In the genomic region with DNA sequence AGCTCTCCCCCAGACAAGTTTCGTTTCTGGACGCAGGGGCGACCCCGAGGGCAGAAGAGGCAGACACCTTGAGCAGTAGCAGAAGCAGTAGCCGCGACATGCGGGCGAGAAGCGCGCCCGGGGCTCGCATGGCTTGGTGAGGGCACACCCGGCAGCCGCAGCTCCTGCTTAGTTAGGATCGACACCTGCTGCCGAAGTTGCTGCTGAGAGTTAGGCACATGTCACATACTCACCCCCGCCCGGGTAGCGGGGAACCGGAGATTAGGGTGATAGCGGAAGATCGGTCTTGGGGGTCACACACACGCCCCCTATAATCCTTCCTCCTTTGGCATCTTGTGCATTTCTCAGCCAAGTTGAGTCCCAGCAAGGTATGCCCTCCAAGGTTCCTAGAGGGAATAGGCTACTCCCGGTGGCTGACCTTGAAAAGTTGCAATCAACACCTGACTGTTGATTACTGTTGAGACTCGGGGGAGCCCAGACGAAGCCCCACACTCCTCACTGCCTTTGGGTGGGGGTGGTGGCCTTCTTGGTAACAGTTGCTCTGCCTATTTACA, we compare ENCODE assay signal across 8 cellular contexts. TPM values are rescaled to one million over a fixed set of nuclear protein-coding genes. Genes with fewer than 3 reads are reported as not detected.
DNase-seq lines count a peak whose midpoint lies in the region; ATAC-seq and TF ChIP-seq lines count a peak whose summit lies in the region.

No MANE protein-coding gene starts in this region.

- H3K4ac ChIP-seq in trophoblast cell (ENCODE audit: low read depth, low read length): peak overlapping the region; percentile 48

- H2BK120ac ChIP-seq in trophoblast cell (ENCODE audit: insufficient read depth, low read length, poor library complexity): peak overlapping the region; percentile 86

- no peak overlapping the region for H2AK5ac ChIP-seq in trophoblast cell (ENCODE audit: low read length)

- H3K14ac ChIP-seq in trophoblast cell (ENCODE audit: low read length): peak overlapping the region; percentile 78

- H2AFZ ChIP-seq in trophoblast cell (ENCODE audit: insufficient read depth, low read length, poor library complexity): peak overlapping the region; percentile 63

- peak overlapping the region; percentile 53 for H2BK5ac ChIP-seq in trophoblast cell (ENCODE audit: low read depth, low read length, poor library complexity)

- H3K79me1 ChIP-seq in trophoblast cell (ENCODE audit: low read length): peaks cover 20% of the 10 kb centered on the region

- no peak for TF ChIP-seq CTCF in AG04450 (IDR thresholded peaks at IDR 0.05; ENCODE audit: low read depth, low read length)

- no peak overlapping the region for H3K23ac ChIP-seq in trophoblast cell (ENCODE audit: low read length)

- no peaks in the 10 kb centered on the region for H3K27me3 ChIP-seq in AG04450 (ENCODE audit: control insufficient read depth, insufficient read depth, low read length)
- H3K27me3 ChIP-seq in trophoblast cell (ENCODE audit: insufficient read depth, low read length): no peaks in the 10 kb centered on the region

- H3K36me3 ChIP-seq in trophoblast cell (ENCODE audit: control insufficient read depth in 1 of 2, insufficient read depth in 2 of 2, low read length in 2 of 2): no peaks in the 10 kb centered on the region

- peaks cover 20% of the 10 kb centered on the region for H3K79me2 ChIP-seq in trophoblast cell (ENCODE audit: control insufficient read depth, insufficient read depth, low read length, poor library complexity)

- H4K91ac ChIP-seq in trophoblast cell (ENCODE audit: low read depth, low read length): peak overlapping the region; percentile 87

- CTCF ChIA-PET in AG04450 (lab: Charles Lee): interaction anchor here (0.7 to 6.3 kb wide), 33 partner anchors 8 to 618 kb away, joined by 3 to 81 read pairs (median 5); no protein-coding TSS in a partner anchor

- no CpG with 5 or more reads among the region's 26 CpGs for WGBS in trophoblast cell (ENCODE audit: extremely low coverage, insufficient coverage, insufficient read length)

- DNase-seq in AG04450 (ENCODE audit: low read depth, low spot score) (no peak), glomerular visceral epithelial cell (ENCODE audit: extremely low spot score) (peak; percentile 17), trophoblast cell (peak; percentile 75 to 80), NCI-H187 (lab: John Stamatoyannopoulos, UW) (no peak), NOMO-1 treated with dmso at 0.1 percent for 144 hours (lab: John Stamatoyannopoulos, UW; ENCODE audit: unreplicated experiment) (no peak)
- DNase-seq in activated T-cell treated with anti-CD3 and anti-CD28 coated beads, Interleukin-2, amount 50 U/mL, for 48 hours: peak; percentile 38 to 42

- peak overlapping the region; percentile 67 for H4K8ac ChIP-seq in trophoblast cell (ENCODE audit: low read depth, low read length)

- peak overlapping the region; percentile 46 for H4K12ac ChIP-seq in trophoblast cell (ENCODE audit: low read depth, low read length)

- peak overlapping the region; percentile 84 for H3K4me2 ChIP-seq in trophoblast cell (ENCODE audit: low read length)

- H3K18ac ChIP-seq in trophoblast cell (ENCODE audit: low read length): peak overlapping the region; percentile 73

- H3K27ac ChIP-seq in AG04450 (ENCODE audit: low read depth, low read length) (peak overlapping the region; percentile 82), trophoblast cell (ENCODE audit: low read depth, low read length) (peak overlapping the region; percentile 89)

- peaks cover 4 to 5% of the 10 kb centered on the region in 2 experiments for H3K4me1 ChIP-seq in trophoblast cell (ENCODE audit: control insufficient read depth in 1 of 2, insufficient read depth in 2 of 2, low read length in 2 of 2)

- POLR2A ChIA-PET in AG04450 (lab: Yijun Ruan, JAX): interaction anchor here (1.4 to 2.9 kb wide), 3 partner anchors 42 to 306 kb away, joined by 4 to 16 read pairs (median 7); no protein-coding TSS in a partner anchor

- H3K9ac ChIP-seq in trophoblast cell (ENCODE audit: low read length): peak overlapping the region; percentile 76

- ATAC-seq in GM19035 (IDR thresholded peaks at IDR 0.05; ENCODE audit: unreplicated experiment) (peak; percentile 37), HG03521 (IDR thresholded peaks at IDR 0.05; ENCODE audit: unreplicated experiment) (peak; percentile 27)

- no peak overlapping the region for H2BK12ac ChIP-seq in trophoblast cell (ENCODE audit: low read length)

- H3K4me3 ChIP-seq in AG04450 (ENCODE audit: low read depth, low read length): peak overlapping the region; percentile 90
- peak overlapping the region; percentile 89 for H3K4me3 ChIP-seq in trophoblast cell (ENCODE audit: low read depth, low read length)

- peaks cover 7% of the 10 kb centered on the region for H3K9me3 ChIP-seq in AG04450 (ENCODE audit: control insufficient read depth, insufficient read depth, low read length)
- H3K9me3 ChIP-seq in trophoblast cell (ENCODE audit: insufficient read depth, low read depth, low read length): no peaks in the 10 kb centered on the region

RNA-seq across cellular contexts. Expression of a gene that starts 0.7 kb away (rescaled TPM):
- 5.5 and 11.2 TPM in 2 replicates for polyA plus RNA-seq in AG04450 (2011; rRNA removed)
- polyA minus RNA-seq in AG04450 (2011; rRNA and poly(A)+ RNA removed): 14.7 and 18.3 TPM in 2 replicates
- polyA plus RNA-seq in trophoblast cell (2013): 28.7 and 30.2 TPM in 2 replicates

Comparison
In these comparisons a context has a peak if more than half of its experiments do, and no peak if none do; other contexts are left out.
1. DNase-seq: peak in activated T-cell treated with anti-CD3 and anti-CD28 coated beads, Interleukin-2, amount 50 U/mL, for 48 hours (2 of 2), glomerular visceral epithelial cell (single experiment) and trophoblast cell (2 of 2); none in AG04450 (single experiment), NCI-H187 (0 of 2) and NOMO-1 treated with dmso at 0.1 percent for 144 hours (single experiment).